ENCODE assay signal across 24 cellular contexts in genomic region chr17:69677130-69677529, GRCh38.
A peak's percentile ranks its signal among the peaks of the same experiment; 100 is the strongest.
DNase-seq lines count a peak whose midpoint lies in the region; ATAC-seq and TF ChIP-seq lines count a peak whose summit lies in the region.
"Had no signal": no experiment of that assay in that cellular context is flagged by ENCODE, and none has a peak within 500 bp of the region (broad histone marks: within the 10 kb centered on the region; RNA-seq: fewer than 3 reads in every experiment).

No MANE protein-coding gene starts in this region.

- DNase-seq in SK-N-SH = no peak
- DNase-seq in astrocyte of the spinal cord (ENCODE audit: low read depth, low spot score) = peak; percentile 9
- peak; percentile 26 for DNase-seq in globus pallidus (ENCODE audit: low spot score)
- DNase-seq in superior temporal gyrus (ENCODE audit: extremely low spot score) = peak; percentile 40
- DNase-seq in activated CD4-positive, alpha-beta memory T cell treated with anti-CD3 and anti-CD28 coated beads, Interleukin-2, amount 10 ng/mL, durations not matched to agents 7 days and 5 days = no peak
- no peak for DNase-seq in HCEC 1CT
- DNase-seq: activated CD4-positive, alpha-beta T cell treated with anti-CD3 and anti-CD28 coated beads for 36 hours; Caco-2; colonic mucosa; endodermal cell; Kasumi-1; left colon; NCI-H524 treated with DMSO at 0.1 percent for 48 hours; Right ventricle myocardium superior; small intestine; stimulated activated CD4-positive, alpha-beta T cell treated with anti-CD3 and anti-CD28 coated beads, Interleukin-2, amount 100 ng/mL, for 48 hours had no signal

- H3F3A ChIP-seq in SK-N-SH (replicated peaks; ENCODE audit: insufficient read depth) = peaks cover 22% of the 10 kb centered on the region

- no peaks in the 10 kb centered on the region for H3K36me3 Mint-ChIP-seq in activated CD4-positive, alpha-beta memory T cell treated with anti-CD3 and anti-CD28 coated beads, Interleukin-2, amount 10 ng/mL, durations not matched to agents 7 days and 5 days (ENCODE audit: low read depth)
- H3K36me3 Mint-ChIP-seq: activated naive CD8-positive, alpha-beta T cell; type B pancreatic cell had no signal

- H3K9me3 Mint-ChIP-seq in activated CD4-positive, alpha-beta memory T cell treated with anti-CD3 and anti-CD28 coated beads, Interleukin-2, amount 10 ng/mL, durations not matched to agents 7 days and 5 days = no peaks in the 10 kb centered on the region
- H3K9me3 Mint-ChIP-seq: activated T-helper 1 cell treated with anti-CD3 and anti-CD28 coated beads, Interleukin-12 subunit alpha, Interleukin-12 subunit beta, Interleukin-2, Interleukin-4 antibody, amounts not matched to agents 30 ng/mL and 10 ng/mL and 1 ng/mL, durations not matched to agents 14 hours and 24 hours and 36 hours; stimulated activated naive CD8-positive, alpha-beta T cell treated with anti-CD3 and anti-CD28 coated beads, Interleukin-15, Interleukin-2, amounts not matched to agents 100 ng/mL and 50 ng/mL, for 24 hours; type B pancreatic cell had no signal

- no peaks in the 10 kb centered on the region for H3K27me3 ChIP-seq in SK-N-SH (ENCODE audit: insufficient read depth)
- H3K27me3 ChIP-seq: colonic mucosa had no signal

- H3K9ac ChIP-seq in SK-N-SH = no peak overlapping the region

- H3K36me3 ChIP-seq in SK-N-SH (replicated peaks in 1 of 2; ENCODE audit: control insufficient read depth in 1 of 2, insufficient read depth in 2 of 2, low read length in 1 of 2) = no peaks in the 10 kb centered on the region
- H3K36me3 ChIP-seq: colonic mucosa, prostate gland had no signal

- H3K4me1 Mint-ChIP-seq in activated CD4-positive, alpha-beta memory T cell treated with anti-CD3 and anti-CD28 coated beads, Interleukin-2, amount 10 ng/mL, durations not matched to agents 7 days and 5 days = no peaks in the 10 kb centered on the region
- H3K4me1 Mint-ChIP-seq: activated CD4-positive, alpha-beta T cell treated with anti-CD3 and anti-CD28 coated beads for 36 hours; endodermal cell had no signal

- TF ChIP-seq CTCF in SK-N-SH (IDR thresholded peaks at IDR 0.05) = no peak; the same call in 1 of the 2 replicates
- TF ChIP-seq CTCF in astrocyte of the spinal cord (IDR thresholded peaks at IDR 0.05; ENCODE audit: low read depth, low read length) = no peak

- H3K27ac ChIP-seq in SK-N-SH (ENCODE audit: low read depth in 2 of 2, low read length in 1 of 2) = no peak overlapping the region
- H3K27ac ChIP-seq: colonic mucosa, prostate gland had no signal

- TF ChIP-seq EP300 in SK-N-SH (IDR thresholded peaks at IDR 0.05; ENCODE audit: borderline replicate concordance in 1 of 2, low read depth in 1 of 2, low read length in 1 of 2) = no peak

- no peak overlapping the region for H3K4me2 ChIP-seq in SK-N-SH

- ATAC-seq in SK-N-SH treated with all-trans-retinoic acid at 6 μM for 48 hours (no peak), GM21825 (IDR thresholded peaks at IDR 0.05; ENCODE audit: unreplicated experiment) (no peak)
- ATAC-seq: activated CD4-positive, alpha-beta T cell treated with anti-CD3 and anti-CD28 coated beads for 36 hours; left colon had no signal

- H3K4me3 Mint-ChIP-seq in activated CD4-positive, alpha-beta memory T cell treated with anti-CD3 and anti-CD28 coated beads, Interleukin-2, amount 10 ng/mL, durations not matched to agents 7 days and 5 days = no peak overlapping the region
- H3K4me3 Mint-ChIP-seq: activated CD4-positive, alpha-beta T cell treated with anti-CD3 and anti-CD28 coated beads for 36 hours; activated naive CD8-positive, alpha-beta T cell; activated T-helper 1 cell treated with anti-CD3 and anti-CD28 coated beads, Interleukin-12 subunit alpha, Interleukin-12 subunit beta, Interleukin-2, Interleukin-4 antibody, amounts not matched to agents 30 ng/mL and 10 ng/mL and 1 ng/mL, durations not matched to agents 14 hours and 24 hours and 36 hours; endodermal cell; neural crest cell; stimulated activated naive CD8-positive, alpha-beta T cell treated with anti-CD3 and anti-CD28 coated beads, Interleukin-15, Interleukin-2, amounts not matched to agents 100 ng/mL and 50 ng/mL, for 24 hours; type B pancreatic cell had no signal

- peak overlapping the region; percentile 36 for H2AFZ ChIP-seq in SK-N-SH (ENCODE audit: low read depth)

- no peaks in the 10 kb centered on the region for H3K9me3 ChIP-seq in SK-N-SH
- H3K9me3 ChIP-seq: Caco-2, colonic mucosa, prostate gland had no signal

- POLR2A ChIA-PET in SK-N-SH (lab: Yijun Ruan, JAX) = no interaction called here
- POLR2A ChIA-PET in activated CD4-positive, alpha-beta memory T cell treated with anti-CD3 and anti-CD28 coated beads, Interleukin-2, amount 10 ng/mL, durations not matched to agents 7 days and 5 days (lab: Charles Lee) = no interaction called here

- in situ Hi-C loops in astrocyte of the spinal cord (cut with HindIII; ENCODE audit: low sequenced_read_pairs) = no loop called here

- no peaks in the 10 kb centered on the region for H4K20me1 ChIP-seq in SK-N-SH (ENCODE audit: insufficient read depth)

- peak; percentile 57 for TF ChIP-seq RAD21 in SK-N-SH (IDR thresholded peaks at IDR 0.05; ENCODE audit: low read length)

- H3K27me3 Mint-ChIP-seq in activated CD4-positive, alpha-beta memory T cell treated with anti-CD3 and anti-CD28 coated beads, Interleukin-2, amount 10 ng/mL, durations not matched to agents 7 days and 5 days = no peaks in the 10 kb centered on the region
- H3K27me3 Mint-ChIP-seq: activated CD4-positive, alpha-beta T cell treated with anti-CD3 and anti-CD28 coated beads for 36 hours; activated naive CD8-positive, alpha-beta T cell; stimulated activated naive CD8-positive, alpha-beta T cell treated with anti-CD3 and anti-CD28 coated beads, Interleukin-15, Interleukin-2, amounts not matched to agents 100 ng/mL and 50 ng/mL, for 24 hours; type B pancreatic cell had no signal

- no peaks in the 10 kb centered on the region for H3K9me2 ChIP-seq in SK-N-SH

- peaks cover 0 to 6% of the 10 kb centered on the region in 2 experiments; a peak in 2 of 4 replicates for H3K4me1 ChIP-seq in SK-N-SH (ENCODE audit: control insufficient read depth in 1 of 2, insufficient read depth in 2 of 2, low read depth in 1 of 2, low read length in 1 of 2)
- H3K4me1 ChIP-seq: Caco-2, colonic mucosa, prostate gland had no signal

- no peaks in the 10 kb centered on the region for H3K79me2 ChIP-seq in SK-N-SH (ENCODE audit: insufficient read depth)

- H3K27ac Mint-ChIP-seq in activated CD4-positive, alpha-beta memory T cell treated with anti-CD3 and anti-CD28 coated beads, Interleukin-2, amount 10 ng/mL, durations not matched to agents 7 days and 5 days = no peak overlapping the region
- H3K27ac Mint-ChIP-seq: activated CD4-positive, alpha-beta T cell treated with anti-CD3 and anti-CD28 coated beads for 36 hours; activated naive CD8-positive, alpha-beta T cell; activated T-helper 1 cell treated with anti-CD3 and anti-CD28 coated beads, Interleukin-12 subunit alpha, Interleukin-12 subunit beta, Interleukin-2, Interleukin-4 antibody, amounts not matched to agents 30 ng/mL and 10 ng/mL and 1 ng/mL, durations not matched to agents 14 hours and 24 hours and 36 hours; endodermal cell; stimulated activated naive CD8-positive, alpha-beta T cell treated with anti-CD3 and anti-CD28 coated beads, Interleukin-15, Interleukin-2, amounts not matched to agents 100 ng/mL and 50 ng/mL, for 24 hours; type B pancreatic cell had no signal

- WGBS in SK-N-SH (ENCODE audit: low lambda C conversion rate) = 54% methylated on average over 6 of the region's 6 CpGs

- CTCF ChIA-PET in SK-N-SH (lab: Yijun Ruan, JAX) = interaction anchor here (0.7 kb wide), 2 partner anchors 10 to 85 kb away, joined by 3 to 6 read pairs; no protein-coding TSS in a partner anchor
- CTCF ChIA-PET in activated CD4-positive, alpha-beta memory T cell treated with anti-CD3 and anti-CD28 coated beads, Interleukin-2, amount 10 ng/mL, durations not matched to agents 7 days and 5 days (lab: Charles Lee) = no interaction called here

- H3K4me3 ChIP-seq in SK-N-SH (ENCODE audit: low read depth in 2 of 2, low read length in 1 of 2) (no peak overlapping the region), astrocyte of the spinal cord (ENCODE audit: low read depth, low read length) (no peak overlapping the region)
- H3K4me3 ChIP-seq: colonic mucosa, prostate gland had no signal

TF ChIP-seq in SK-N-SH, 30 proteins besides CTCF, POLR2A, EP300 and RAD21 (continues in another document):
- no peak for TF ChIP-seq MAX (IDR thresholded peaks at IDR 0.05; ENCODE audit: low read depth)
- TF ChIP-seq FOSL2 (IDR thresholded peaks at IDR 0.05; ENCODE audit: borderline replicate concordance, low read depth) = no peak
- no peak for TF ChIP-seq FOXM1 (IDR thresholded peaks at IDR 0.05; ENCODE audit: low read depth)
- TF ChIP-seq PBX3 (IDR thresholded peaks at IDR 0.05) = no peak

TF ChIP-seq in SK-N-SH treated with all-trans-retinoic acid at 6 μM for 48 hours, 23 proteins besides CTCF, POLR2A, EP300 and RAD21:
- TF ChIP-seq SNAI2 (CRISPR knock-in tag; IDR thresholded peaks at IDR 0.05) (no peak), PPARA (CRISPR knock-in tag; IDR thresholded peaks at IDR 0.05; ENCODE audit: borderline replicate concordance) (no peak), ESRRG (CRISPR knock-in tag; IDR thresholded peaks at IDR 0.05) (no peak), ZFP30 (CRISPR knock-in tag; IDR thresholded peaks at IDR 0.05) (no peak), OSR1 (CRISPR knock-in tag; IDR thresholded peaks at IDR 0.05) (no peak), CSDC2 (CRISPR knock-in tag; IDR thresholded peaks at IDR 0.05) (no peak), ZC3H10 (CRISPR knock-in tag; IDR thresholded peaks at IDR 0.05) (no peak), ZFP3 (CRISPR knock-in tag; IDR thresholded peaks at IDR 0.05) (no peak), ZNF565 (CRISPR knock-in tag; conservative IDR thresholded peaks at IDR 0.05; ENCODE audit: low read depth) (no peak), ARNTL (CRISPR knock-in tag; IDR thresholded peaks at IDR 0.05; ENCODE audit: borderline replicate concordance, low read depth) (no peak), TOX (CRISPR knock-in tag; IDR thresholded peaks at IDR 0.05; ENCODE audit: borderline replicate concordance) (no peak)
- TF ChIP-seq, protein P1, sequence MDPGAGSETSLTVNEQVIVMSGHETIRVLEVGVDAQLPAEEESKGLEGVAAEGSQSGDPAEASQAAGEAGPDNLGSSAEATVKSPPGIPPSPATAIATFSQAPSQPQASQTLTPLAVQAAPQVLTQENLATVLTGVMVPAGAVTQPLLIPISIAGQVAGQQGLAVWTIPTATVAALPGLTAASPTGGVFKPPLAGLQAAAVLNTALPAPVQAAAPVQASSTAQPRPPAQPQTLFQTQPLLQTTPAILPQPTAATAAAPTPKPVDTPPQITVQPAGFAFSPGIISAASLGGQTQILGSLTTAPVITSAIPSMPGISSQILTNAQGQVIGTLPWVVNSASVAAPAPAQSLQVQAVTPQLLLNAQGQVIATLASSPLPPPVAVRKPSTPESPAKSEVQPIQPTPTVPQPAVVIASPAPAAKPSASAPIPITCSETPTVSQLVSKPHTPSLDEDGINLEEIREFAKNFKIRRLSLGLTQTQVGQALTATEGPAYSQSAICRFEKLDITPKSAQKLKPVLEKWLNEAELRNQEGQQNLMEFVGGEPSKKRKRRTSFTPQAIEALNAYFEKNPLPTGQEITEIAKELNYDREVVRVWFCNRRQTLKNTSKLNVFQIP (CRISPR knock-in tag; IDR thresholded peaks at IDR 0.05; ENCODE audit: borderline replicate concordance, low read depth) = no peak

Comparison
In these comparisons a context has a peak if more than half of its experiments do, and no peak if none do; other contexts are left out.
1. DNase-seq: peak in astrocyte of the spinal cord (single experiment), globus pallidus (single experiment) and superior temporal gyrus (single experiment); none in SK-N-SH (single experiment), activated CD4-positive, alpha-beta memory T cell treated with anti-CD3 and anti-CD28 coated beads, Interleukin-2, amount 10 ng/mL, durations not matched to agents 7 days and 5 days (single experiment) and HCEC 1CT (single experiment).